In the genomic region with DNA sequence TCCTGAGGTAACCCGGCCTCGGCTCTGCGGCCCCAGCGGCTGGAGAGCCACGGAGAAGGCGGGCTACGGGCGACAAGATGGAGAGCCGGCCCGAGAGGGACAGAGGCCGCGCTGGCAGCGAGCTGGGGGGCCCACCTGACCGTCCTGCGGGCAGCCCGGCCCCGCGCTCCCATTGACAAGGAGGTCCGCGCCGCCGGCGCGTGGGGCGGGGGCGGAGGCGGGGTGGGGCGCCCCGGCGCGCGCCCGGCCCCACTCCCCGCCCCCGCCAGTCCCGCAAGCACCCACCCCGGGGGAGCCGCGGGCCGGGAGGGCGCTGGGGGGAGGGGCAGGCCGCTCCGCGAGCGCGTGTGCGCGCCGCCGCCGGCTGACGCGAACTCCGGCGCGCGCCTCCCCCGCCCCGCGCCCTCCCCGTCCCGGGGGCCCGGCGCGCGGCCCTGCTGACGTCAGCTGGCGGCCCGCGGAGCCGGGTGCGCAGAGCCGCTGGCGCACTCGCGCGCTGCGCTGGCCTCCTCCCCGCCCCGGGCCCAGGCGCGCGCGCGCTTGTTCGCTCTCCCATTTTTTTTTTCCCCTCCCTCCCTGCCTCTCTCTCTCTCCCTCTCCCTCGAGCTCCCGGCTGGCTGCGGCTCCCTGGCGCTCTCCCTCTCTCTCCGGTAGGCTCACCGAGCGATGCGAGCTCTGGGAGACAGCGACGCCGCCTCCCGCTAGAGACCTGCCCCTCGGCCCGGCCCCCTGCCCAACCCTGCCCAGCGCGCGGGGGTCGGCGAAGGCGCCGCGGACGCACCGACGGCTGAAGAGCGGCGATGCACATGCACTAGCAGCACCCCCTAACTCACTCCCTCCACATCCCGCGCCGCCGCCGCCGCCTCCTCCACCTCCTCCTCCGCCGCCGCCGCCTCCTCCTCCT, we compare ENCODE assay signal across 8 cellular contexts. TPM values are rescaled to one million over a fixed set of nuclear protein-coding genes. Genes with fewer than 3 reads are reported as not detected.
DNase-seq lines count a peak whose midpoint lies in the region; ATAC-seq, FAIRE-seq and TF ChIP-seq lines count a peak whose summit lies in the region.

Gene GNAO1, plus strand, starts transcription at position 587 of the 904 bp plus-strand sequence. CDS start 747 bp downstream, outside the sequence.

- H3K9me3 ChIP-seq in A549 (0 out of 3 replicates have a peak, but pooled peaks cover 2% of the 10 kb centered on the region), colonic mucosa (no peaks in the 10 kb centered on the region)

- H3K4me1 ChIP-seq in A549 (peaks cover 5% of the 10 kb centered on the region; the same call in 1 of the 3 replicates), colonic mucosa (peaks cover 5% of the 10 kb centered on the region)

- peak within 1 kb of the TSS; percentile 51 to 77 for H3K9ac ChIP-seq in colonic mucosa (ENCODE audit: low read depth in 2 of 2, low read length in 2 of 2)

- no peak for TF ChIP-seq RAD21 in A549 (conservative IDR thresholded peaks at IDR 0.05 in 1 of 2, IDR thresholded peaks at IDR 0.05 in 1 of 2)

- intact Hi-C loops in colonic mucosa (cut with DNase I) (no loop called here), left colon (cut with DNase I, micrococcal nuclease) (no loop called here)

- ATAC-seq in A549 (peak; percentile 63 to 80), left colon (peak; percentile 83), HG03457 (IDR thresholded peaks at IDR 0.05; ENCODE audit: unreplicated experiment) (no peak)

- TF ChIP-seq POLR2A in A549 (IDR thresholded peaks at IDR 0.05; ENCODE audit: low read length): no peak

- H3K4me2 ChIP-seq in A549: peak within 1 kb of the TSS; percentile 90

- POLR2A ChIA-PET in A549 (lab: Yijun Ruan, JAX): no interaction called here

- no peak for TF ChIP-seq CTCF in A549 (IDR thresholded peaks at IDR 0.05)
- TF ChIP-seq CTCF in colonic mucosa (IDR thresholded peaks at IDR 0.05): no peak

- DNase-seq in A549 (ENCODE audit: low read depth in 1 of 2, low spot score in 1 of 2) (peak; percentile 46 to 47), GM18507 (ENCODE audit: extremely low spot score, insufficient read length, low read depth) (peak; percentile 15), NCI-H1930 (lab: John Stamatoyannopoulos, UW) (peak; percentile 57 to 73), colonic mucosa (no peak), left colon (peak; percentile 50 to 57)
- DNase-seq in activated CD4-positive, alpha-beta T cell treated with anti-CD3 and anti-CD28 coated beads for 4 hours: peak; percentile 62 to 70
- peak; percentile 33 for DNase-seq in stimulated activated CD4-positive, alpha-beta T cell treated with anti-CD3 and anti-CD28 coated beads, Interleukin-1b, Interleukin-23, amount 100 ng/mL, for 48 hours

- CTCF ChIA-PET in A549 (lab: Yijun Ruan, JAX): interaction anchor here (0.6 to 1.8 kb wide), 4 partner anchors 12 to 248 kb away, joined by 3 to 5 read pairs (median 4); no protein-coding TSS in a partner anchor

- H3K27me3 ChIP-seq in colonic mucosa: peaks cover 39% of the 10 kb centered on the region

- no peaks in the 10 kb centered on the region for H3K36me3 ChIP-seq in colonic mucosa

- FAIRE-seq in A549 (lab: Jason Lieb, UNC): no peak
- FAIRE-seq in GM18507 (lab: Jason Lieb, UNC): no peak

- 3% methylated on average over 26 of the region's 123 CpGs for WGBS in A549 (ENCODE audit: missing lambda C conversion rate)

- H3K4me3 ChIP-seq in A549 (peak within 1 kb of the TSS; percentile 61), colonic mucosa (peak within 1 kb of the TSS; percentile 45)

- no peak for TF ChIP-seq EP300 in A549 (IDR thresholded peaks at IDR 0.05)

- peak within 1 kb of the TSS; percentile 41 to 85; a peak in 5 of 6 replicates for H3K27ac ChIP-seq in A549
- peak within 1 kb of the TSS; percentile 67 for H3K27ac ChIP-seq in colonic mucosa

TF ChIP-seq in A549, 52 proteins besides CTCF, POLR2A, EP300 and RAD21:
- TF ChIP-seq MYC (IDR thresholded peaks at IDR 0.05; ENCODE audit: borderline replicate concordance, low read length) (no peak), KDM1A (IDR thresholded peaks at IDR 0.05; ENCODE audit: low read depth) (no peak), TP53 (CRISPR knock-in tag; IDR thresholded peaks at IDR 0.05) (no peak), JUNB (IDR thresholded peaks at IDR 0.05) (no peak), RCOR1 (IDR thresholded peaks at IDR 0.05; ENCODE audit: low read depth, low read length) (no peak), BCL3 (IDR thresholded peaks at IDR 0.05) (no peak), ELK1 (IDR thresholded peaks at IDR 0.05; ENCODE audit: low read depth, low read length) (no peak), MAFK (IDR thresholded peaks at IDR 0.05; ENCODE audit: partially characterized antibody) (no peak), HOXB5 (CRISPR knock-in tag; IDR thresholded peaks at IDR 0.05) (no peak), HDAC2 (IDR thresholded peaks at IDR 0.05) (no peak), SMC3 (IDR thresholded peaks at IDR 0.05) (no peak), RFX5 (IDR thresholded peaks at IDR 0.05) (no peak)

RNA-seq across cellular contexts. Expression of gene GNAO1, which starts in this region (rescaled TPM):
- 0.05 and 0.22 TPM in 2 replicates for polyA plus RNA-seq in A549 (2011; rRNA removed)
- 0.08 and 0.09 TPM in 2 replicates for polyA plus RNA-seq in A549 (2012; cell fraction: cytosol; rRNA removed)
- polyA plus RNA-seq in A549 (2012; cell fraction: nucleus; rRNA removed): 0.06 and 0.16 TPM in 2 replicates
- 0.23 to 0.47 TPM (median 0.24 TPM) in 3 replicates for polyA plus RNA-seq in A549 (2017; fragmentation: RNase III; extraction: RNeasy Plus Mini Kit Qiagen cat#74134 plus additional on column Dnase treatment)
- 0.21 TPM in 1 of 2 replicates, not detected in the other for polyA minus RNA-seq in A549 (2011; rRNA and poly(A)+ RNA removed)
- 10 to 100 TPM in 1 of 2 donors, 1 to 10 TPM in 1; 1.7 to 10.8 TPM for total RNA-seq in colonic mucosa
- 10 to 100 TPM in 1 of 2 donors, 1 to 10 TPM in 1; 3.6 to 14.1 TPM for total RNA-seq in left colon

Comparison
In these comparisons a context has a peak if more than half of its experiments do, and no peak if none do; other contexts are left out.
1. Peak in DNase-seq, ATAC-seq, H3K4me3 ChIP-seq, H3K27ac ChIP-seq and H3K4me2 ChIP-seq in A549; RNA of the gene not detected or under 1 TPM.